In the genomic region with DNA sequence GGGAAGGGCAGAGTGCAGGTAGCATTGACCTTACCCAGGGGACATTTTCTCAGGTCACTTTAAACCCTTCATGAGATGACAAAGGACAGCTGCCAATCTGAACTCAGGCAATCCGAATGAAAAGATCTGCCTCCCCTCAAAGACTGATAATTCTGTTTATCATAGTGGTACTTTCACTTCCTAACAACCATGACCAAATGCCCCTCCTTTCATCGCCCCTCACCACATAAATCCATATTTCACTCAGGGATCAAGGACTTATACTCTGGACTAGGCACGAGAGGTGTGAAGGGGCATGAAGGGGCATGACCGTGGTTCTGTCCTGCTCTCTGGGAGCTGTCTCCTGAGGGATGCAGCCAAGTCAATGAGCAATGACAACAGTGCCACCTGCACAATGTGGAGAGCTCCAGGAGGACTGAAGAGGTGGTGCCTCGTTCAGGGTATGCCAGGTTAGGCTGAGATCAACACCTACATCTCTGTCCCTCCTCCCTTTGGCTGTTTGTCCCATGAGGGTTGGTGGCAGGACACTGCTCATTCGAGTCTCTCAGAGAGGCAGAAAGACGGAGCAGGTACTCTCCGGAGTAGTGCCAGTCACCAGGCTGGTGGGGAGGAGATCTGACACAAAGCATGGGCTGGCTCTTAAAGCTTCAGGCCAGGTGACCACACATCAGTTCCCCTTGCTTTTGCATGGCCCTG, we compare ENCODE assay signal across 15 cellular contexts.
DNase-seq lines count a peak whose midpoint lies in the region; ATAC-seq and TF ChIP-seq lines count a peak whose summit lies in the region.
"Had no signal": no experiment of that assay in that cellular context is flagged by ENCODE, and none has a peak within 500 bp of the region (broad histone marks: within the 10 kb centered on the region; RNA-seq: fewer than 3 reads in every experiment).

No MANE protein-coding gene starts in this region.

- H3K4me3 ChIP-seq in OCI-LY3 (ENCODE audit: low read length) = peak overlapping the region; percentile 46
- H3K4me3 ChIP-seq: BLaER1 treated with 17β-estradiol and CSF1 and Interleukin-3, amounts not matched to agents 10 nM and 100 nM had no signal

- H3K79me2 ChIP-seq in OCI-LY3 (ENCODE audit: low read length) = no peaks in the 10 kb centered on the region

- peak overlapping the region; percentile 82 for H3K4me2 ChIP-seq in OCI-LY3 (ENCODE audit: low read length)
- H3K4me2 ChIP-seq: BLaER1 treated with 17β-estradiol and CSF1 and Interleukin-3, amounts not matched to agents 10 nM and 100 nM had no signal

- TF ChIP-seq CTCF in OCI-LY3 (IDR thresholded peaks at IDR 0.05; ENCODE audit: low read depth, low read length) = no peak

- 0 out of 2 replicates have a peak overlapping the region, but pooled peaks have one; percentile 14 for H3K9ac ChIP-seq in OCI-LY3 (ENCODE audit: low read length)
- H3K9ac ChIP-seq: BLaER1 treated with 17β-estradiol and CSF1 and Interleukin-3, amounts not matched to agents 10 nM and 100 nM had no signal

- H3K27me3 ChIP-seq in OCI-LY3 (ENCODE audit: low read depth, low read length) = peaks cover 6% of the 10 kb centered on the region; the same call in 1 of the 2 replicates
- H3K27me3 ChIP-seq: BLaER1 treated with 17β-estradiol and CSF1 and Interleukin-3, amounts not matched to agents 10 nM and 100 nM had no signal

- H3K4me1 ChIP-seq in OCI-LY3 (ENCODE audit: low read length) = peaks cover 27% of the 10 kb centered on the region
- H3K4me1 ChIP-seq: BLaER1 treated with 17β-estradiol and CSF1 and Interleukin-3, amounts not matched to agents 10 nM and 100 nM had no signal

- ATAC-seq in GM18508 (IDR thresholded peaks at IDR 0.05; ENCODE audit: insufficient read depth, unreplicated experiment) (peak; percentile 42), GM21381 (IDR thresholded peaks at IDR 0.05; ENCODE audit: unreplicated experiment) (peak; percentile 30), HG03060 (IDR thresholded peaks at IDR 0.05; ENCODE audit: low read depth, unreplicated experiment) (peak; percentile 24)
- ATAC-seq: activated CD8-positive, alpha-beta T cell treated with anti-CD3 and anti-CD28 coated beads for 36 hours; natural killer cell had no signal

- no peak overlapping the region for H3K27ac ChIP-seq in OCI-LY3 (ENCODE audit: low read length)
- H3K27ac ChIP-seq: BLaER1 treated with 17β-estradiol and CSF1 and Interleukin-3, amounts not matched to agents 10 nM and 100 nM had no signal

- no peaks in the 10 kb centered on the region for H4K20me1 ChIP-seq in OCI-LY3 (ENCODE audit: insufficient read depth, low read length)

- intact Hi-C loops in posterior cingulate gyrus (cut with DNase I) = no loop called here

- H3K36me3 ChIP-seq in OCI-LY3 (replicated peaks; ENCODE audit: low read depth, low read length) = no peaks in the 10 kb centered on the region

- H2AFZ ChIP-seq in OCI-LY3 (ENCODE audit: low read depth, low read length) = no peak overlapping the region

- no peaks in the 10 kb centered on the region for H3K9me3 ChIP-seq in OCI-LY3 (ENCODE audit: insufficient read depth, low read length)
- H3K9me3 ChIP-seq: BLaER1 treated with 17β-estradiol and CSF1 and Interleukin-3, amounts not matched to agents 10 nM and 100 nM had no signal

- DNase-seq in SHP77 treated with DMSO at 0.1 percent for 48 hours (lab: John Stamatoyannopoulos, UW) (no peak), pons (ENCODE audit: low spot score) (no peak), NCI-H748 treated with DMSO at 0.1 percent for 48 hours (lab: John Stamatoyannopoulos, UW) (no peak), posterior cingulate gyrus (no peak)
- DNase-seq: activated CD8-positive, alpha-beta T cell treated with anti-CD3 and anti-CD28 coated beads for 36 hours; cortex of kidney; GDM1; islet precursor cell; natural killer cell; NCI-H1417 treated with DMSO at 0.1 percent for 48 hours had no signal
